ENCODE assay signal across 8 cellular contexts in genomic region chr17:79777844-79778503, GRCh38. TPM values are rescaled to one million over a fixed set of nuclear protein-coding genes. Genes with fewer than 3 reads are reported as not detected.
DNase-seq lines count a peak whose midpoint lies in the region; ATAC-seq and TF ChIP-seq lines count a peak whose summit lies in the region.

TSS of gene CBX2 (plus strand) at chr17:79778148. CDS start at chr17:79778236, 88 bp downstream.

- H3K4me1 Mint-ChIP-seq in activated CD8-positive, alpha-beta T cell treated with anti-CD3 and anti-CD28 coated beads for 36 hours (ENCODE audit: low read depth), result peaks cover 34% of the 10 kb centered on the region
- H3K4me1 Mint-ChIP-seq in memory B cell, result peaks cover 11% of the 10 kb centered on the region

- DNase-seq in DMS79 treated with DMSO at 0.1 percent for 48 hours (lab: John Stamatoyannopoulos, UW) (peak; percentile 39), DMS79 (lab: John Stamatoyannopoulos, UW) (no peak), NCI-H69 (lab: John Stamatoyannopoulos, UW) (peak; percentile 92), memory B cell (ENCODE audit: low spot score in 2 of 2) (peak; percentile 67 to 77)
- peak; percentile 77 for DNase-seq in activated CD8-positive, alpha-beta T cell treated with anti-CD3 and anti-CD28 coated beads for 36 hours
- peak; percentile 71 for DNase-seq in effector CD8-positive, alpha-beta T cell (lab: John Stamatoyannopoulos, UW)
- peak; percentile 59 for DNase-seq in stimulated activated CD8-positive, alpha-beta memory T cell treated with anti-CD3 and anti-CD28 coated beads, Interleukin-12 subunit alpha, Interleukin-12 subunit beta, amount 100 ng/mL, for 24 hours (ENCODE audit: extremely low read depth)

- peaks cover 6% of the 10 kb centered on the region for H3K36me3 Mint-ChIP-seq in activated CD8-positive, alpha-beta T cell treated with anti-CD3 and anti-CD28 coated beads for 36 hours (ENCODE audit: low read depth)
- H3K36me3 Mint-ChIP-seq in memory B cell, result no peaks in the 10 kb centered on the region

- intact Hi-C loops in activated CD8-positive, alpha-beta T cell treated with anti-CD3 and anti-CD28 coated beads for 36 hours (cut with micrococcal nuclease), result no loop called here

- H3K27me3 Mint-ChIP-seq in activated CD8-positive, alpha-beta T cell treated with anti-CD3 and anti-CD28 coated beads for 36 hours, result peaks cover 53% of the 10 kb centered on the region
- H3K27me3 Mint-ChIP-seq in memory B cell, result peaks cover 39% of the 10 kb centered on the region

- no peak for TF ChIP-seq CTCF in activated CD8-positive, alpha-beta T cell treated with anti-CD3 and anti-CD28 coated beads for 36 hours (IDR thresholded peaks at IDR 0.05)

- H3K9me3 Mint-ChIP-seq in activated CD8-positive, alpha-beta T cell treated with anti-CD3 and anti-CD28 coated beads for 36 hours, result no peaks in the 10 kb centered on the region
- no peaks in the 10 kb centered on the region for H3K9me3 Mint-ChIP-seq in memory B cell

- peak; percentile 57 for ATAC-seq in HG02973 (IDR thresholded peaks at IDR 0.05; ENCODE audit: unreplicated experiment)
- peak; percentile 80 for ATAC-seq in activated CD8-positive, alpha-beta T cell treated with anti-CD3 and anti-CD28 coated beads for 36 hours
- ATAC-seq in memory B cell (ENCODE audit: low read depth), result peak; percentile 91

- CTCF ChIA-PET in activated CD8-positive, alpha-beta T cell treated with anti-CD3 and anti-CD28 coated beads for 36 hours (lab: Charles Lee), result interaction anchor here (1.0 to 4.0 kb wide), 4 partner anchors 9 to 193 kb away, joined by 4 to 19 read pairs (median 5); no protein-coding TSS in a partner anchor

- H3K4me3 Mint-ChIP-seq in activated CD8-positive, alpha-beta T cell treated with anti-CD3 and anti-CD28 coated beads for 36 hours, result peak within 1 kb of the TSS; percentile 86
- peak within 1 kb of the TSS; percentile 85 for H3K4me3 Mint-ChIP-seq in memory B cell

- POLR2A ChIA-PET in activated CD8-positive, alpha-beta T cell treated with anti-CD3 and anti-CD28 coated beads for 36 hours (lab: Charles Lee), result interaction anchor here (0.7 to 1.2 kb wide), 5 partner anchors 16 to 213 kb away, joined by 3 to 4 read pairs (median 4); partner anchors contain the start of gene CBX8

- H3K27ac Mint-ChIP-seq in activated CD8-positive, alpha-beta T cell treated with anti-CD3 and anti-CD28 coated beads for 36 hours, result peak within 1 kb of the TSS; percentile 50
- H3K27ac Mint-ChIP-seq in memory B cell, result peak within 1 kb of the TSS; percentile 38

RNA-seq across cellular contexts. Expression of gene CBX2, which starts in this region (rescaled TPM):
- total RNA-seq in activated CD8-positive, alpha-beta T cell treated with anti-CD3 and anti-CD28 coated beads for 36 hours, result 1 to 10 TPM; 8.0 to 9.7 TPM
